In genomic region chr12:53230971-53231858, GRCh38 we compare ENCODE assay signal across 6 cellular contexts. TPM values are rescaled to one million over a fixed set of nuclear protein-coding genes. Genes with fewer than 3 reads are reported as not detected.
DNase-seq lines count a peak whose midpoint lies in the region; ATAC-seq and TF ChIP-seq lines count a peak whose summit lies in the region.

No MANE protein-coding gene starts in this region.

- H3K36me3 ChIP-seq in BE2C, result no peaks in the 10 kb centered on the region

- intact Hi-C loops in activated CD8-positive, alpha-beta T cell treated with anti-CD3 and anti-CD28 coated beads for 36 hours (cut with micrococcal nuclease), result no loop called here
- intact Hi-C loops in lower leg skin (cut with DNase I; ENCODE audit: low total_unique reads), result no loop called here

- H3K4me3 ChIP-seq in BE2C (ENCODE audit: low read depth, low read length), result peak overlapping the region; percentile 58
- H3K4me3 ChIP-seq in lower leg skin (ENCODE audit: low read depth, poor library complexity, severe bottlenecking), result peak overlapping the region; percentile 55

- CTCF ChIA-PET in activated CD8-positive, alpha-beta T cell treated with anti-CD3 and anti-CD28 coated beads for 36 hours (lab: Charles Lee), result interaction anchor here (0.7 kb wide), 1 partner anchor 20 kb away, joined by 3 read pairs; no protein-coding TSS in a partner anchor

- no peaks in the 10 kb centered on the region for H3K9me3 Mint-ChIP-seq in activated CD8-positive, alpha-beta T cell treated with anti-CD3 and anti-CD28 coated beads for 36 hours

- no peak for TF ChIP-seq POLR2A in lower leg skin (IDR thresholded peaks at IDR 0.05)

- peak overlapping the region; percentile 13 for H3K27ac Mint-ChIP-seq in activated CD8-positive, alpha-beta T cell treated with anti-CD3 and anti-CD28 coated beads for 36 hours

- DNase-seq in BE2C (no peak), lower leg skin (ENCODE audit: low spot score in 2 of 2) (no peak), middle frontal gyrus (ENCODE audit: extremely low spot score, low spot score) (no peak), SK-N-DZ (ENCODE audit: low spot score) (no peak)
- no peak for DNase-seq in activated CD8-positive, alpha-beta T cell treated with anti-CD3 and anti-CD28 coated beads for 36 hours

- WGBS in lower leg skin, 2 donors, result 16 to 21% methylated on average over 19 of the region's 19 CpGs

- no peaks in the 10 kb centered on the region for H3K9me3 ChIP-seq in BE2C

- no peaks in the 10 kb centered on the region for H3K27me3 ChIP-seq in BE2C

- H3K4me1 Mint-ChIP-seq in activated CD8-positive, alpha-beta T cell treated with anti-CD3 and anti-CD28 coated beads for 36 hours (ENCODE audit: low read depth), result peaks cover 70% of the 10 kb centered on the region

- no peaks in the 10 kb centered on the region for H3K27me3 Mint-ChIP-seq in activated CD8-positive, alpha-beta T cell treated with anti-CD3 and anti-CD28 coated beads for 36 hours

- TF ChIP-seq CTCF in BE2C (IDR thresholded peaks at IDR 0.05; ENCODE audit: low read depth, low read length), result no peak
- no peak for TF ChIP-seq CTCF in activated CD8-positive, alpha-beta T cell treated with anti-CD3 and anti-CD28 coated beads for 36 hours (IDR thresholded peaks at IDR 0.05)
- no peak for TF ChIP-seq CTCF in lower leg skin (IDR thresholded peaks at IDR 0.05)

- peaks cover 25% of the 10 kb centered on the region for H3K4me1 ChIP-seq in BE2C

- H3K36me3 Mint-ChIP-seq in activated CD8-positive, alpha-beta T cell treated with anti-CD3 and anti-CD28 coated beads for 36 hours (ENCODE audit: low read depth), result no peaks in the 10 kb centered on the region

- POLR2A ChIA-PET in activated CD8-positive, alpha-beta T cell treated with anti-CD3 and anti-CD28 coated beads for 36 hours (lab: Charles Lee), result interaction anchor here (0.6 to 2.4 kb wide), 7 partner anchors 13 to 68 kb away, joined by 3 to 6 read pairs (median 3); partner anchors contain the start of genes CSAD and MYG1

- H3K4me3 Mint-ChIP-seq in activated CD8-positive, alpha-beta T cell treated with anti-CD3 and anti-CD28 coated beads for 36 hours, result peak overlapping the region; percentile 61

- ATAC-seq in activated CD8-positive, alpha-beta T cell treated with anti-CD3 and anti-CD28 coated beads for 36 hours, result no peak
- ATAC-seq in HG03025 (IDR thresholded peaks at IDR 0.05; ENCODE audit: low FRiP score, unreplicated experiment), result no peak

RNA-seq across cellular contexts. Expression of gene RARG, which starts 0.8 kb away (rescaled TPM):
- 20.2 TPM for polyA plus RNA-seq in BE2C (2012; ENCODE audit: insufficient read depth, insufficient read length, low read depth)
- total RNA-seq in activated CD8-positive, alpha-beta T cell treated with anti-CD3 and anti-CD28 coated beads for 36 hours, result 10 to 100 TPM; 19.7 to 20.3 TPM
- total RNA-seq in lower leg skin, result 100 to 1,000 TPM; 160 to 207 (median 199) TPM
- polyA plus RNA-seq in SK-N-DZ (2014; cell fraction: cytosol; rRNA removed), result 0.35 and 2.0 TPM in 2 replicates
- 1.9 and 2.2 TPM in 2 replicates for polyA plus RNA-seq in SK-N-DZ (2014; cell fraction: nucleus; rRNA removed)

RNA-seq across cellular contexts. Expression of gene ITGB7, which starts 24.2 kb away (rescaled TPM):
- polyA plus RNA-seq in BE2C (2012; ENCODE audit: insufficient read depth, insufficient read length, low read depth), result not detected
- total RNA-seq in activated CD8-positive, alpha-beta T cell treated with anti-CD3 and anti-CD28 coated beads for 36 hours, result 100 to 1,000 TPM; 121 to 137 TPM
- 10 to 100 TPM in 1 of 4 donors, 1 to 10 TPM in 3; 6.5 to 13.2 (median 7.8) TPM for total RNA-seq in lower leg skin
- 0.14 TPM in 1 of 2 replicates, not detected in the other for polyA plus RNA-seq in SK-N-DZ (2014; cell fraction: cytosol; rRNA removed)
- not detected in 2 replicates for polyA plus RNA-seq in SK-N-DZ (2014; cell fraction: nucleus; rRNA removed)

RNA-seq across cellular contexts. Expression of gene ESPL1, which starts 36.9 kb away (rescaled TPM):
- 6.3 TPM for polyA plus RNA-seq in BE2C (2012; ENCODE audit: insufficient read depth, insufficient read length, low read depth)
- 10 to 100 TPM; 62.1 to 63.4 TPM for total RNA-seq in activated CD8-positive, alpha-beta T cell treated with anti-CD3 and anti-CD28 coated beads for 36 hours
- total RNA-seq in lower leg skin, result 10 to 100 TPM in 1 of 4 donors, 1 to 10 TPM in 3; 4.7 to 13.6 (median 5.8) TPM
- polyA plus RNA-seq in SK-N-DZ (2014; cell fraction: cytosol; rRNA removed), result 60.0 and 67.0 TPM in 2 replicates
- 114 and 155 TPM in 2 replicates for polyA plus RNA-seq in SK-N-DZ (2014; cell fraction: nucleus; rRNA removed)

RNA-seq across cellular contexts. Expression of gene CSAD, which starts 50.5 kb away (rescaled TPM):
- polyA plus RNA-seq in BE2C (2012; ENCODE audit: insufficient read depth, insufficient read length, low read depth), result 12.2 TPM
- total RNA-seq in activated CD8-positive, alpha-beta T cell treated with anti-CD3 and anti-CD28 coated beads for 36 hours, result 10 to 100 TPM; 13.8 to 18.6 TPM
- total RNA-seq in lower leg skin, result 10 to 100 TPM in 3 of 4 donors, 1 to 10 TPM in 1; 7.2 to 33.6 (median 19.2) TPM
- polyA plus RNA-seq in SK-N-DZ (2014; cell fraction: cytosol; rRNA removed), result 8.3 and 10.5 TPM in 2 replicates
- polyA plus RNA-seq in SK-N-DZ (2014; cell fraction: nucleus; rRNA removed), result 54.6 and 66.7 TPM in 2 replicates

RNA-seq across cellular contexts. Expression of gene ZNF740, which starts 50.7 kb away (rescaled TPM):
- 35.0 TPM for polyA plus RNA-seq in BE2C (2012; ENCODE audit: insufficient read depth, insufficient read length, low read depth)
- 10 to 100 TPM; 31.3 to 35.9 TPM for total RNA-seq in activated CD8-positive, alpha-beta T cell treated with anti-CD3 and anti-CD28 coated beads for 36 hours
- 10 to 100 TPM in 1 of 4 donors, 1 to 10 TPM in 3; 6.1 to 12.1 (median 8.4) TPM for total RNA-seq in lower leg skin
- 15.1 and 20.2 TPM in 2 replicates for polyA plus RNA-seq in SK-N-DZ (2014; cell fraction: cytosol; rRNA removed)
- polyA plus RNA-seq in SK-N-DZ (2014; cell fraction: nucleus; rRNA removed), result 30.2 and 38.9 TPM in 2 replicates

Comparison
In these comparisons a context has a peak if more than half of its experiments do, and no peak if none do; other contexts are left out.
1. RNA of gene RARG, which starts 0.8 kb away (total RNA-seq): 160 to 207 TPM in lower leg skin; 19.7 to 20.3 TPM in activated CD8-positive, alpha-beta T cell treated with anti-CD3 and anti-CD28 coated beads for 36 hours; every median in the first group is over 4 times any median in the second.
2. RNA of gene ITGB7, which starts 24.2 kb away (total RNA-seq): 121 to 137 TPM in activated CD8-positive, alpha-beta T cell treated with anti-CD3 and anti-CD28 coated beads for 36 hours; 6.5 to 13.2 TPM in lower leg skin; every median in the first group is over 4 times any median in the second.
3. RNA of gene ESPL1, which starts 36.9 kb away (total RNA-seq): 62.1 to 63.4 TPM in activated CD8-positive, alpha-beta T cell treated with anti-CD3 and anti-CD28 coated beads for 36 hours; 4.7 to 13.6 TPM in lower leg skin; every median in the first group is over 4 times any median in the second.